10 cellular contexts compared by ENCODE assay signal in the genomic region with DNA sequence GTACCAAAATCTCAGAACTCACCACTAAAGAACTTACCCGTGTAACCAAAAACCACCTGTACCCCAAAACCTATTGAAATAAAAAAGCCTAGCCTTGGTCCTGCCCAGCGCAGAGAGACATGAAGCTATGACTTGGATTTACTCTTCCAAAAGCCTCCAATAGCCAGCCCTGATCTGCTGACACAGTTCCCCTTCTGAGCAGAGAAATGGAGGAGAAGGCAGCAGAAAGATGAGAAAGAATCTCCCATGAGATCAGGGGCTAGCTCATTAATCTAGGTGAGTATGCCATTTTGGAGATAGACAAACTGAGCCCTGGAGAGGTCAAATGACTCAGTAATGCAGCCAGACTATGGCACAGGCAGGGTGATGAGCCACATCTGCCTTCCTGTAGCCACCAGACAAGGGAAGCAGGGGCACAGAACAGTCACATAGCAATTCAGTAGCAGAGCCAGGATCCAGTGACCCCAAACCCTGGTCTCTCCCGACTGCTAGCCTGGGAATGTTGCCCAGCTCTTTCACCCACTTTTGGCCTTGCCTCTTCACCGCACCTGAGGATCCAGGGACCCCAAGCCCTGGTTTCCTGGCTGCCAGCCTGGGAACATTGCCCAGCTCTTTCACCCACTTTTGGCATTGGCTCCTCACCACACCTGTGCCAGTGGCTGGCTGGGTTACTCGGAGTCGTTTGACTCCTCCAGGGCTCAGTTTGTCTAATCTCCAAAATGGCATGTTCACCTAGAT. TPM values are rescaled to one million over a fixed set of nuclear protein-coding genes. Genes with fewer than 3 reads are reported as not detected.
DNase-seq lines count a peak whose midpoint lies in the region; ATAC-seq and TF ChIP-seq lines count a peak whose summit lies in the region.
"Had no signal": no experiment of that assay in that cellular context is flagged by ENCODE, and none has a peak within 500 bp of the region (broad histone marks: within the 10 kb centered on the region; RNA-seq: fewer than 3 reads in every experiment).

No MANE protein-coding gene starts in this region.

- WGBS in GM23248 (ENCODE audit: low coverage in 1 of 2, low lambda C conversion rate in 2 of 2, missing lambda C conversion rate in 2 of 2), 2 experiments, result 79 to 82% methylated on average over 6 of the region's 6 CpGs
- WGBS in esophagus muscularis mucosa, result 73% methylated on average over 6 of the region's 6 CpGs

- H3K9ac ChIP-seq in GM23248, result no peak overlapping the region

- POLR2A ChIA-PET in WTC11 (lab: Charles Lee), result interaction anchor here (1.0 kb wide), 1 partner anchor 11 kb away, joined by 3 read pairs; no protein-coding TSS in a partner anchor

- peaks cover 53% of the 10 kb centered on the region for H3K79me2 ChIP-seq in GM23248 (ENCODE audit: insufficient read depth)

- H3K27ac ChIP-seq in GM23248, result no peak overlapping the region
- H3K27ac ChIP-seq in esophagus muscularis mucosa (replicated peaks in 1 of 4), result peak overlapping the region; percentile 48 to 70 (median 59)
- H3K27ac ChIP-seq in skin epidermis, result peak overlapping the region in 13 of 21 experiments; percentile 6 to 78 (median 47)
- H3K27ac ChIP-seq in effector memory CD4-positive, alpha-beta T cell (ENCODE audit: insufficient read depth, low read length, poor library complexity, severe bottlenecking), result no peak overlapping the region

- DNase-seq in GM23248 (peak; percentile 22), T-helper 17 cell (no peak), esophagus muscularis mucosa (ENCODE audit: extremely low spot score) (peak; percentile 83), HCEC 1CT (no peak), WTC11 (ENCODE audit: low spot score) (no peak)
- no peak for DNase-seq in effector memory CD4-positive, alpha-beta T cell
- DNase-seq: DMS79 treated with DMSO at 0.1 percent for 48 hours; effector CD8-positive, alpha-beta T cell; NCI-H524 had no signal

- no peaks in the 10 kb centered on the region for H3K9me3 Mint-ChIP-seq in WTC11

- H3K27ac Mint-ChIP-seq in T-helper 17 cell (peak overlapping the region; percentile 78), WTC11 (no peak overlapping the region; the same call in 1 of the 2 replicates)

- no peaks in the 10 kb centered on the region for H3K36me3 Mint-ChIP-seq in T-helper 17 cell (ENCODE audit: low read depth)
- peaks cover 16% of the 10 kb centered on the region for H3K36me3 Mint-ChIP-seq in WTC11

- H3K4me3 ChIP-seq in GM23248 (no peak overlapping the region), esophagus muscularis mucosa (no peak overlapping the region), skin epidermis (no peak overlapping the region)
- H3K4me3 ChIP-seq in effector memory CD4-positive, alpha-beta T cell (ENCODE audit: insufficient read depth, low read depth, low read length, poor library complexity, severe bottlenecking), result no peak overlapping the region

- CTCF ChIA-PET in WTC11 (lab: Charles Lee), result interaction anchor here (0.6 to 2.0 kb wide), 5 partner anchors 23 to 441 kb away, joined by 3 to 9 read pairs (median 3); no protein-coding TSS in a partner anchor

- H3K27me3 ChIP-seq in GM23248 (replicated peaks; ENCODE audit: insufficient read depth), result no peaks in the 10 kb centered on the region
- H3K27me3 ChIP-seq in esophagus muscularis mucosa, result no peaks in the 10 kb centered on the region
- no peaks in the 10 kb centered on the region for H3K27me3 ChIP-seq in effector memory CD4-positive, alpha-beta T cell (replicated peaks; ENCODE audit: control insufficient read depth, insufficient read depth, low read length, poor library complexity, severe bottlenecking)

- no peak overlapping the region for H2AFZ ChIP-seq in GM23248

- in situ Hi-C loops in GM23248 (cut with MboI), result no loop called here

- H3K36me3 ChIP-seq in GM23248 (ENCODE audit: low read depth) (peaks cover 3% of the 10 kb centered on the region; the same call in 1 of the 2 replicates), esophagus muscularis mucosa (peaks cover 0 to 21% (median 0%) of the 10 kb centered on the region in 4 donors)
- H3K36me3 ChIP-seq in effector memory CD4-positive, alpha-beta T cell (ENCODE audit: control insufficient read depth, insufficient read depth, low read length), result peaks cover 7% of the 10 kb centered on the region

- intact Hi-C loops in esophagus muscularis mucosa (cut with DNase I), result loop anchor here (5.0 kb wide), 1 partner anchor 36 kb away; no protein-coding TSS in a partner anchor

- H3K4me1 Mint-ChIP-seq in T-helper 17 cell, result peaks cover 19% of the 10 kb centered on the region
- H3K4me1 Mint-ChIP-seq in WTC11, result peaks cover 16% of the 10 kb centered on the region

- no peaks in the 10 kb centered on the region for H3K27me3 Mint-ChIP-seq in T-helper 17 cell
- no peaks in the 10 kb centered on the region; the same call in 1 of the 2 replicates for H3K27me3 Mint-ChIP-seq in WTC11 (ENCODE audit: low read depth)

- no peak for TF ChIP-seq EP300 in esophagus muscularis mucosa (IDR thresholded peaks at IDR 0.05)

- ATAC-seq in T-helper 17 cell, result no peak
- ATAC-seq in WTC11, result no peak

- TF ChIP-seq CTCF in esophagus muscularis mucosa (IDR thresholded peaks at IDR 0.05), result no peak
- TF ChIP-seq CTCF in WTC11 (IDR thresholded peaks at IDR 0.05), result no peak

- TF ChIP-seq POLR2A in esophagus muscularis mucosa (IDR thresholded peaks at IDR 0.05; ENCODE audit: low read depth), result no peak

- peak overlapping the region; percentile 67 for H3K4me2 ChIP-seq in GM23248 (ENCODE audit: unreplicated experiment)

- H3K9me2 ChIP-seq in GM23248 (ENCODE audit: insufficient read depth), result no peaks in the 10 kb centered on the region

- H3K9me3 ChIP-seq in GM23248 (ENCODE audit: low read depth) (no peaks in the 10 kb centered on the region), T-helper 17 cell (ENCODE audit: control insufficient read depth, low read length, poor library complexity, severe bottlenecking) (no peaks in the 10 kb centered on the region), esophagus muscularis mucosa (no peaks in the 10 kb centered on the region)
- no peaks in the 10 kb centered on the region for H3K9me3 ChIP-seq in effector memory CD4-positive, alpha-beta T cell (ENCODE audit: control insufficient read depth, low read length)

- H3F3A ChIP-seq in GM23248 (ENCODE audit: insufficient read depth), result 0 out of 2 replicates have a peak, but pooled peaks cover 7% of the 10 kb centered on the region

- H3K4me3 Mint-ChIP-seq in T-helper 17 cell (no peak overlapping the region), WTC11 (no peak overlapping the region)

- no peaks in the 10 kb centered on the region for H4K20me1 ChIP-seq in GM23248 (ENCODE audit: insufficient read depth)

- H3K4me1 ChIP-seq in GM23248 (ENCODE audit: insufficient read depth), result peaks cover 18% of the 10 kb centered on the region
- peaks cover 24 to 54% (median 29%) of the 10 kb centered on the region in 4 donors for H3K4me1 ChIP-seq in esophagus muscularis mucosa
- no peaks in the 10 kb centered on the region for H3K4me1 ChIP-seq in effector memory CD4-positive, alpha-beta T cell (ENCODE audit: control insufficient read depth, insufficient read depth, low read length, poor library complexity, severe bottlenecking)

TF ChIP-seq in WTC11, 78 proteins besides CTCF, POLR2A, EP300 and RAD21 (continues in another document):
- TF ChIP-seq ZNF671 (CRISPR knock-in tag; IDR thresholded peaks at IDR 0.05) (no peak), GTF2I (CRISPR knock-in tag; conservative IDR thresholded peaks at IDR 0.05) (no peak), PRDM15 (CRISPR knock-in tag; IDR thresholded peaks at IDR 0.05) (no peak), ZSCAN18 (CRISPR knock-in tag; IDR thresholded peaks at IDR 0.05) (no peak)

RNA-seq across cellular contexts. Expression of gene SDCBP2, which starts 7.2 kb away (rescaled TPM):
- 4.9 and 5.5 TPM in 2 replicates for total RNA-seq in GM23248 (2014; rRNA removed; shearing (Covaris generic))
- polyA plus RNA-seq in GM23248 (2016; fragmentation: Nextera tagmentation; extraction: Ambion mirVana), result 4.1 and 4.2 TPM in 2 replicates
- total RNA-seq in T-helper 17 cell (1 to 10 TPM; 1.2 to 2.3 TPM), esophagus muscularis mucosa (1 to 10 TPM; 2.1 to 6.2 (median 4.1) TPM), WTC11 (2021) (2.5 to 3.3 TPM (median 2.6 TPM) in 3 replicates)

RNA-seq across cellular contexts. Expression of gene FKBP1A, which starts 56.7 kb away (rescaled TPM):
- total RNA-seq in GM23248 (2014; rRNA removed; shearing (Covaris generic)), result 150 and 162 TPM in 2 replicates
- polyA plus RNA-seq in GM23248 (2016; fragmentation: Nextera tagmentation; extraction: Ambion mirVana), result 844 and 887 TPM in 2 replicates
- total RNA-seq in T-helper 17 cell (100 to 1,000 TPM in 1 of 2 donors, 10 to 100 TPM in 1; 77.9 to 113 TPM), esophagus muscularis mucosa (10 to 100 TPM; 84.3 to 99.2 (median 89.8) TPM), WTC11 (2021) (197 to 218 TPM (median 201 TPM) in 3 replicates)

Comparison
In these comparisons a context has a peak if more than half of its experiments do, and no peak if none do; other contexts are left out.
1. DNase-seq: peak in GM23248 (single experiment) and esophagus muscularis mucosa (single experiment); none in T-helper 17 cell (0 of 3), effector memory CD4-positive, alpha-beta T cell (0 of 3), HCEC 1CT (single experiment) and WTC11 (single experiment).
2. H3K27ac ChIP-seq: peak in esophagus muscularis mucosa (4 of 4) and skin epidermis (13 of 21); none in GM23248 (single experiment) and effector memory CD4-positive, alpha-beta T cell (single experiment).